ENCODE assay signal across 1 cellular context in genomic region chr13:31944262-31945160, GRCh38.
TF ChIP-seq lines count a peak whose summit lies in the region.

No MANE protein-coding gene starts in this region.

TF ChIP-seq in IMR-90, 13 proteins besides CTCF, POLR2A, EP300 and RAD21:
- TF ChIP-seq RFX5 (IDR thresholded peaks at IDR 0.05; ENCODE audit: low read depth, low read length), result no peak
- TF ChIP-seq MAZ (IDR thresholded peaks at IDR 0.05; ENCODE audit: borderline replicate concordance, low read depth, low read length), result no peak
- no peak for TF ChIP-seq FOS (IDR thresholded peaks at IDR 0.05; ENCODE audit: low read depth, low read length)
- TF ChIP-seq MAFK (IDR thresholded peaks at IDR 0.05; ENCODE audit: low read depth, low read length), result no peak
- no peak for TF ChIP-seq CHD1 (IDR thresholded peaks at IDR 0.05; ENCODE audit: low read depth, low read length)
- no peak for TF ChIP-seq USF2 (IDR thresholded peaks at IDR 0.05; ENCODE audit: low read depth, low read length)
- no peak for TF ChIP-seq MXI1 (IDR thresholded peaks at IDR 0.05; ENCODE audit: borderline replicate concordance, low read depth, low read length)
- TF ChIP-seq ELK1 (IDR thresholded peaks at IDR 0.05; ENCODE audit: borderline replicate concordance, low read depth, low read length), result no peak
- no peak for TF ChIP-seq SMC3 (IDR thresholded peaks at IDR 0.05; ENCODE audit: low read depth, low read length)
- TF ChIP-seq RCOR1 (IDR thresholded peaks at IDR 0.05; ENCODE audit: insufficient replicate concordance, low read length), result no peak
- TF ChIP-seq BHLHE40 (IDR thresholded peaks at IDR 0.05; ENCODE audit: low read depth, low read length), result no peak
- TF ChIP-seq CEBPB (IDR thresholded peaks at IDR 0.05; ENCODE audit: low read depth, low read length), result no peak
- TF ChIP-seq NFE2L2 (IDR thresholded peaks at IDR 0.05; ENCODE audit: low read depth, low read length), result no peak
